In the genomic region with DNA sequence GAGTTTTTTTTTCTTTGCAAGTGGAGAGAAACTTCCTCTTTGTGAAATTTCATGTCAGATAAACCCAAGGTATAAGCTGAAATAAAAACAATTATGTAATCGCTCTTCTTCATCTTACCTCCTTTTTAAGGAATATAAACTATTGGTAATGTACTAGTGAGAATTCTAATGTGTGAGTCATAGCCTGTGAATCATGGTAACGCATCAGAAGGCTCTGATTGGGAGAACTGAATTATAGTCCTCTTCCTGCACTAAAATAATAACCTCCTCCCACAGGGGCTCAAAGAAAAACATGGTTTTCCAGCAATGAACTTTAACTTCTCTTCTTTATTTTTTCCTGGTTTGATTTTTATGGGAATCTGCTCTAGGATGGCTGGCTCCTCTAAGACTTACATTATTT, we compare ENCODE assay signal across 1 cellular context.
TF ChIP-seq lines count a peak whose summit lies in the region.

No MANE protein-coding gene starts in this region.

TF ChIP-seq in endothelial cell of umbilical vein, 7 proteins besides CTCF, POLR2A, EP300 and RAD21 (continued from another document):
- TF ChIP-seq POLR2AphosphoS5 (IDR thresholded peaks at IDR 0.05; ENCODE audit: insufficient read depth, low read depth, low read length) = no peak
- TF ChIP-seq, protein P1, sequence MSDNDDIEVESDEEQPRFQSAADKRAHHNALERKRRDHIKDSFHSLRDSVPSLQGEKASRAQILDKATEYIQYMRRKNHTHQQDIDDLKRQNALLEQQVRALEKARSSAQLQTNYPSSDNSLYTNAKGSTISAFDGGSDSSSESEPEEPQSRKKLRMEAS (IDR thresholded peaks at IDR 0.05; ENCODE audit: insufficient read depth, insufficient read length) = no peak
- peak; percentile 89 for TF ChIP-seq JUN (IDR thresholded peaks at IDR 0.05; ENCODE audit: borderline replicate concordance, insufficient read depth, insufficient read length, low read depth)
